ENCODE assay signal across 19 cellular contexts in the genomic region with DNA sequence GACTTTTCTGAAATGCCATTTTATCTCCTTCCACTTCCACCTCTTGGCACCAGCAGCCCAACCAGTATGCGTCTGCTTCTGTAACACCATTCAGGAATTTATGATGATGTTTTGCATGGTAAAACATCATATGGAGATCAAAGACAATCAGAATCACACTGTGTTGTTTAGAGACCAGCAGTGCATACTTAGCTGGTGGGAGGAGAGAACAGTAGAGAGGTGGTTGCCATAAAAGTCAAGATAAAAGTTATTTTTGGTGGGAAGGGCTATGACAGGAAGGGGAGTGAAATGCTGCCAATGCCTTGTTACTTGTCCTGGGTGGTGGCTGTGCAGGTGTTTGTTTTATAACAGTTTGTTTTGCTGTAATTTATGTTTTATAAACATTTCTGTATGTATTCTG.
DNase-seq lines count a peak whose midpoint lies in the region; ATAC-seq and TF ChIP-seq lines count a peak whose summit lies in the region.
"Had no signal": no experiment of that assay in that cellular context is flagged by ENCODE, and none has a peak within 500 bp of the region (broad histone marks: within the 10 kb centered on the region; RNA-seq: fewer than 3 reads in every experiment).

No MANE protein-coding gene starts in this region.

- H3K9ac ChIP-seq in Loucy (ENCODE audit: low read depth, low read length, poor library complexity, severe bottlenecking) = no peak overlapping the region

- no peaks in the 10 kb centered on the region for H4K20me1 ChIP-seq in Loucy (ENCODE audit: insufficient read depth, low read length, poor library complexity, severe bottlenecking)

- ATAC-seq in heart right ventricle (peak in 7 of 8 donors; percentile 41 to 83 (median 76)), left colon (peak; percentile 53)
- ATAC-seq: A549, HepG2 had no signal

- intact Hi-C loops in heart right ventricle (cut with DNase I) = loop anchor here in 4 of 10 donors (2.0 to 5.0 kb wide), 4 partner anchors 59 to 276 kb away; partner anchors contain the start of gene HES1 (in 2 of the 4)
- intact Hi-C loops in left colon (cut with DNase I, micrococcal nuclease) = no loop called here

- H3K4me1 ChIP-seq in Loucy (ENCODE audit: insufficient read depth, low read length, poor library complexity, severe bottlenecking) = peaks cover 53% of the 10 kb centered on the region
- H3K4me1 ChIP-seq in heart right ventricle = peaks cover 0 to 41% (median 34%) of the 10 kb centered on the region in 9 donors

- peak overlapping the region; percentile 21 for H3K4me2 ChIP-seq in Loucy (ENCODE audit: low read depth, low read length, poor library complexity, severe bottlenecking)
- H3K4me2 ChIP-seq: A549 had no signal

- WGBS in heart right ventricle, 2 donors = 57 to 58% methylated on average over 1 of the region's 1 CpG

- H3K4me3 ChIP-seq in Loucy (ENCODE audit: low read length, poor library complexity, severe bottlenecking) = no peak overlapping the region
- no peak overlapping the region for H3K4me3 ChIP-seq in heart right ventricle
- H3K4me3 ChIP-seq: A549 had no signal

- H3K36me3 ChIP-seq in Loucy (ENCODE audit: insufficient read depth, low read length) (no peaks in the 10 kb centered on the region), heart right ventricle (no peaks in the 10 kb centered on the region)

- no peak for TF ChIP-seq CTCF in Loucy (conservative IDR thresholded peaks at IDR 0.05; ENCODE audit: low read length)
- no peak for TF ChIP-seq CTCF in heart right ventricle (IDR thresholded peaks at IDR 0.05)

- peak overlapping the region in 8 of 10 donors; percentile 1 to 66 (median 47) for H3K27ac ChIP-seq in heart right ventricle
- H3K27ac ChIP-seq: 22Rv1, A549, C4-2B had no signal

- H3K9me3 ChIP-seq in Loucy (ENCODE audit: insufficient read depth, low read depth, low read length) = no peaks in the 10 kb centered on the region
- H3K9me3 ChIP-seq in heart right ventricle = no peaks in the 10 kb centered on the region
- H3K9me3 ChIP-seq: A549 had no signal

- H3F3A ChIP-seq in Loucy (ENCODE audit: low read depth) = no peaks in the 10 kb centered on the region

- no peaks in the 10 kb centered on the region for H3K27me3 ChIP-seq in Loucy (ENCODE audit: insufficient read depth, low read length, poor library complexity, severe bottlenecking)
- no peaks in the 10 kb centered on the region for H3K27me3 ChIP-seq in heart right ventricle

- H2AFZ ChIP-seq in Loucy (ENCODE audit: low read length) = peak overlapping the region; percentile 35; the same call in 1 of the 2 replicates

- no peaks in the 10 kb centered on the region for H3K79me2 ChIP-seq in Loucy (ENCODE audit: insufficient read depth, low read length)

- no peaks in the 10 kb centered on the region for H3K9me2 ChIP-seq in Loucy (replicated peaks; ENCODE audit: low read depth, low read length)

- peak; percentile 25 to 32 for DNase-seq in NCI-H526 (lab: John Stamatoyannopoulos, UW)
- DNase-seq in NCI-H526 treated with DMSO at 0.1 percent for 48 hours (lab: John Stamatoyannopoulos, UW) = no peak
- DNase-seq in heart right ventricle = no peak
- peak in 1 of 2 donors; percentile 15 for DNase-seq in left colon
- DNase-seq in kidney tubule cell (ENCODE audit: low spot score) = no peak
- no peak for DNase-seq in EL
- DNase-seq in NCI-H510A (lab: John Stamatoyannopoulos, UW) = no peak
- DNase-seq: AML-193; CD4-positive, alpha-beta T cell; DMS153; DMS79; GF-D8; GOT3; H7 had no signal

Comparison
In these comparisons a context has a peak if more than half of its experiments do, and no peak if none do; other contexts are left out.
1. DNase-seq: peak in NCI-H526 (2 of 2); none in NCI-H526 treated with DMSO at 0.1 percent for 48 hours (single experiment), heart right ventricle (0 of 2), kidney tubule cell (single experiment), EL (single experiment) and NCI-H510A (single experiment).